Comparison of ENCODE assay signal across 22 cellular contexts in the genomic region with DNA sequence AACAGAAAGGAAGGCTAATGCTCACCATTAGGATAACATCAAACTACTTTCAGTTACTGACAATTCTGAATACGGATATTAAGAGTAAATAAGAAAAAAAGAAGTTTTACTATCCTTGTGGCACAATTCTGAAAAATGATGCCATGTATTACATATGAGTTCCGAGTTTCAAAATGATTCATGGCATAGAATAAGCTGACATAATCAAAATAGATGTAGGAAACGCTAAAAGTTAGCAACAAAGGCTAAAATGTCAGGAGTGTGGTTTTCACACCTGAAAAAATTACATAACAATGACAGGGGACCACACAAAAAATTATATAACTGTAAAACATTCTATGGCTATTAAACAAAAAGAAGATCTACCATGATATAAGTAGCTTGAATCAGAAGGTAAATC.
"Had no signal": no experiment of that assay in that cellular context is flagged by ENCODE, and none has a peak within 500 bp of the region (broad histone marks: within the 10 kb centered on the region; RNA-seq: fewer than 3 reads in every experiment).

No MANE protein-coding gene starts in this region.

- H3K9me3 ChIP-seq: esophagus muscularis mucosa, gastrocnemius medialis, left lung, lower lobe of right lung had no signal

- H3K36me3 ChIP-seq: esophagus muscularis mucosa, gastrocnemius medialis, heart right ventricle, left lung, lower lobe of right lung had no signal

- H3K4me3 ChIP-seq: coronary artery, dorsolateral prefrontal cortex, esophagus muscularis mucosa, gastrocnemius medialis, heart right ventricle, left lung, lower lobe of right lung had no signal

- ATAC-seq: gastrocnemius medialis, heart right ventricle, left cardiac atrium, left lung, left ventricle myocardium superior, lower lobe of right lung had no signal

- FAIRE-seq: colon, endothelial cell of umbilical vein, islet of Langerhans, keratinocyte had no signal

- H3K27me3 ChIP-seq: dorsolateral prefrontal cortex, esophagus muscularis mucosa, gastrocnemius medialis, heart right ventricle, left lung had no signal

- H3K27ac ChIP-seq: coronary artery, dorsolateral prefrontal cortex, esophagus muscularis mucosa, gastrocnemius medialis, heart right ventricle, left lung, lower lobe of right lung had no signal

- H3K4me1 ChIP-seq: esophagus muscularis mucosa, gastrocnemius medialis, heart right ventricle, left lung, lower lobe of right lung had no signal

- DNase-seq: dermis blood vessel endothelial cell; dorsolateral prefrontal cortex; effector CD4-positive, alpha-beta T cell; effector memory CD4-positive, alpha-beta T cell; foreskin melanocyte; gastrocnemius medialis; glutamatergic neuron; head of caudate nucleus; heart right ventricle; hippocampal formation; left cardiac atrium; left lung; left ventricle myocardium superior; lower lobe of right lung; mesendoderm; midbrain had no signal
